Comparison of ENCODE assay signal across 16 cellular contexts in genomic region chr9:128101231-128101641, GRCh38. TPM values are rescaled to one million over a fixed set of nuclear protein-coding genes. Genes with fewer than 3 reads are reported as not detected.
DNase-seq lines count a peak whose midpoint lies in the region; ATAC-seq and TF ChIP-seq lines count a peak whose summit lies in the region.
"Had no signal": no experiment of that assay in that cellular context is flagged by ENCODE, and none has a peak within 500 bp of the region (broad histone marks: within the 10 kb centered on the region; RNA-seq: fewer than 3 reads in every experiment).

No MANE protein-coding gene starts in this region.

- peak overlapping the region; percentile 94 for H3K9ac ChIP-seq in mesenchymal stem cell (ENCODE audit: low read length)
- H3K9ac ChIP-seq: SK-N-SH had no signal

- TF ChIP-seq CTCF in dorsolateral prefrontal cortex (IDR thresholded peaks at IDR 0.05 in 54 of 56, conservative IDR thresholded peaks at IDR 0.05 in 2 of 56; ENCODE audit: low read depth in 1 of 56, partially characterized antibody in 56 of 56) (no peak), thoracic aorta (IDR thresholded peaks at IDR 0.05) (no peak), A673 (conservative IDR thresholded peaks at IDR 0.05; ENCODE audit: low read depth, low read length) (no peak), GM20000 (IDR thresholded peaks at IDR 0.05; ENCODE audit: extremely low read depth, missing control alignments) (no peak)

- TF ChIP-seq EP300 in Ishikawa (IDR thresholded peaks at IDR 0.05; ENCODE audit: borderline replicate concordance): no peak

- H2AFZ ChIP-seq in mesenchymal stem cell (ENCODE audit: low read depth, low read length): no peak overlapping the region

- H3K9me3 ChIP-seq in mesenchymal stem cell (ENCODE audit: control insufficient read depth, low read length) (no peaks in the 10 kb centered on the region), thoracic aorta (no peaks in the 10 kb centered on the region), A673 (ENCODE audit: low read depth, low read length, poor library complexity, severe bottlenecking) (no peaks in the 10 kb centered on the region)
- H3K9me3 ChIP-seq: pancreas, SK-N-SH had no signal

- no peak for ATAC-seq in thoracic aorta (ENCODE audit: insufficient number of reproducible peaks, low FRiP score, low read depth)
- ATAC-seq: pancreas; stimulated activated naive CD8-positive, alpha-beta T cell treated with anti-CD3 and anti-CD28 coated beads, Interleukin-15, Interleukin-2, amounts not matched to agents 100 U/mL and 50 U/mL, for 24 hours had no signal

- no peak overlapping the region for H2BK15ac ChIP-seq in mesenchymal stem cell (ENCODE audit: low read depth, poor library complexity, severe bottlenecking)

- no peak for DNase-seq in dorsolateral prefrontal cortex
- DNase-seq in mesenchymal stem cell: no peak
- no peak for DNase-seq in thoracic aorta (ENCODE audit: low spot score)
- DNase-seq in NCI-H226: no peak
- no peak for DNase-seq in A673 (ENCODE audit: low spot score)
- no peak for DNase-seq in GM20000 (ENCODE audit: low spot score)
- DNase-seq: activated CD8-positive, alpha-beta memory T cell treated with anti-CD3 and anti-CD28 coated beads, Interleukin-2, amount 50 U/mL, for 48 hours; effector CD8-positive, alpha-beta T cell; MV-4-11; NCI-H2171 treated with DMSO at 0.1 percent for 48 hours; SK-N-SH; stimulated activated naive CD8-positive, alpha-beta T cell treated with anti-CD3 and anti-CD28 coated beads, Interleukin-15, Interleukin-2, amounts not matched to agents 100 U/mL and 50 U/mL, for 24 hours had no signal

- no TSS peak for BruUV-seq in A673 (replicated peaks; lab: Mats Ljungman, UMichigan)

- H3K23ac ChIP-seq in mesenchymal stem cell (ENCODE audit: low read length in 2 of 2): no peak overlapping the region

- no peak overlapping the region for H3K18ac ChIP-seq in mesenchymal stem cell (ENCODE audit: low read depth in 1 of 2, low read length in 2 of 2)

- CTCF ChIA-PET in A673 (lab: Charles Lee): interaction anchor here (1.1 kb wide), 1 partner anchor 16 kb away, joined by 5 read pairs; no protein-coding TSS in a partner anchor

- peak overlapping the region in 9 of 59 donors; percentile 6 to 69 (median 62) for H3K4me3 ChIP-seq in dorsolateral prefrontal cortex
- no peak overlapping the region for H3K4me3 ChIP-seq in mesenchymal stem cell (ENCODE audit: insufficient read depth in 1 of 2, low read depth in 1 of 2, low read length in 2 of 2)
- H3K4me3 ChIP-seq in thoracic aorta: no peak overlapping the region
- H3K4me3 ChIP-seq in A673 (ENCODE audit: low read depth, low read length, poor library complexity, severe bottlenecking): no peak overlapping the region

- H3K27ac ChIP-seq in dorsolateral prefrontal cortex (peak overlapping the region in 33 of 59 donors; percentile 17 to 93 (median 85)), mesenchymal stem cell (ENCODE audit: low read length, poor library complexity, severe bottlenecking) (no peak overlapping the region), thoracic aorta (peak overlapping the region; percentile 89 to 96), A673 (ENCODE audit: low read depth, low read length, poor library complexity, severe bottlenecking) (no peak overlapping the region)

- H2BK120ac ChIP-seq in mesenchymal stem cell (ENCODE audit: low read depth, low read length): no peak overlapping the region

- H3K36me3 ChIP-seq in mesenchymal stem cell (ENCODE audit: control insufficient read depth in 1 of 2, insufficient read depth in 2 of 2, low read depth in 1 of 2, low read length in 2 of 2): peaks cover 48 to 54% of the 10 kb centered on the region in 2 experiments
- peaks cover 40% of the 10 kb centered on the region for H3K36me3 ChIP-seq in thoracic aorta
- H3K36me3 ChIP-seq in A673 (ENCODE audit: insufficient read depth, low read length, poor library complexity, severe bottlenecking): peaks cover 48% of the 10 kb centered on the region

- intact Hi-C loops in dorsolateral prefrontal cortex (cut with DNase I): no loop called here
- intact Hi-C loops in A673 (cut with micrococcal nuclease; ENCODE audit: unreplicated experiment): no loop called here

- H4K91ac ChIP-seq in mesenchymal stem cell (ENCODE audit: low read length): no peak overlapping the region

- H3K79me1 ChIP-seq in mesenchymal stem cell (replicated peaks; ENCODE audit: low read length, poor library complexity, severe bottlenecking): peaks cover 29% of the 10 kb centered on the region

- H3K4me1 ChIP-seq in mesenchymal stem cell (ENCODE audit: control insufficient read depth, insufficient read depth, low read depth, low read length) (peaks cover 46% of the 10 kb centered on the region), thoracic aorta (ENCODE audit: control insufficient read depth in 1 of 2, low read depth in 2 of 2) (peaks cover 22 to 50% of the 10 kb centered on the region in 2 donors), A673 (ENCODE audit: insufficient read depth, low read length, poor library complexity, severe bottlenecking) (peaks cover 28% of the 10 kb centered on the region)

- POLR2A ChIA-PET in A673 (lab: Charles Lee; ENCODE audit: low non-redundant PET): no interaction called here

- no peaks in the 10 kb centered on the region for H3K27me3 ChIP-seq in dorsolateral prefrontal cortex
- H3K27me3 ChIP-seq in mesenchymal stem cell (ENCODE audit: control insufficient read depth in 1 of 2, insufficient read depth in 1 of 2, low read length in 2 of 2): no peaks in the 10 kb centered on the region
- H3K27me3 ChIP-seq in thoracic aorta (replicated peaks; ENCODE audit: insufficient read depth): no peaks in the 10 kb centered on the region
- no peaks in the 10 kb centered on the region for H3K27me3 ChIP-seq in A673 (replicated peaks; ENCODE audit: insufficient read depth, low read depth, low read length, poor library complexity)
- H3K27me3 ChIP-seq: pancreas had no signal

- no peak overlapping the region for H3K4ac ChIP-seq in mesenchymal stem cell (ENCODE audit: low read depth in 1 of 2, low read length in 2 of 2)

- no peak overlapping the region for H3K14ac ChIP-seq in mesenchymal stem cell (ENCODE audit: low read length in 2 of 2)

- WGBS in mesenchymal stem cell: 87% methylated on average over 12 of the region's 12 CpGs

- H2BK5ac ChIP-seq in mesenchymal stem cell (ENCODE audit: low read depth, low read length, poor library complexity, severe bottlenecking): no peak overlapping the region

- no peak overlapping the region for H4K8ac ChIP-seq in mesenchymal stem cell (ENCODE audit: low read length)

- H3K4me2 ChIP-seq in mesenchymal stem cell (ENCODE audit: low read length, poor library complexity, severe bottlenecking): no peak overlapping the region
- H3K4me2 ChIP-seq: SK-N-SH had no signal

- H2BK12ac ChIP-seq in mesenchymal stem cell (ENCODE audit: low read length in 2 of 2): no peak overlapping the region

- no peak overlapping the region for H2AK5ac ChIP-seq in mesenchymal stem cell (ENCODE audit: low read length, severe bottlenecking)

- no peak for TF ChIP-seq RAD21 in Ishikawa (IDR thresholded peaks at IDR 0.05; ENCODE audit: low read depth)

TF ChIP-seq in Ishikawa, 13 proteins besides CTCF, POLR2A, EP300 and RAD21:
- TF ChIP-seq TEAD4 (IDR thresholded peaks at IDR 0.05) (no peak), NFIC (IDR thresholded peaks at IDR 0.05) (0 out of 2 replicates have a peak, but pooled peaks have one; percentile 31)

RNA-seq across cellular contexts. Expression of gene PTGES2, which starts 26.3 kb away (rescaled TPM):
- 100 to 1,000 TPM in 43 of 120 experiments, 10 to 100 TPM in 77; 59.1 to 132 (median 93.5) TPM for total RNA-seq in dorsolateral prefrontal cortex
- polyA plus RNA-seq in mesenchymal stem cell (2013, experiment 1 of 2): 31.2 TPM
- 28.6 TPM for polyA plus RNA-seq in mesenchymal stem cell (2013, experiment 2 of 2)
- 10 to 100 TPM; 57.9 to 66.0 TPM for total RNA-seq in thoracic aorta
- 120 and 122 TPM in 2 replicates for total RNA-seq in A673 (2021)

RNA-seq across cellular contexts. Expression of gene SLC25A25, which starts 33.2 kb away (rescaled TPM):
- 10 to 100 TPM; 17.8 to 66.6 (median 35.3) TPM for total RNA-seq in dorsolateral prefrontal cortex
- 6.8 TPM for polyA plus RNA-seq in mesenchymal stem cell (2013, experiment 1 of 2)
- polyA plus RNA-seq in mesenchymal stem cell (2013, experiment 2 of 2): 6.4 TPM
- total RNA-seq in thoracic aorta: 10 to 100 TPM; 30.1 to 33.9 TPM
- total RNA-seq in A673 (2021): 24.7 and 26.1 TPM in 2 replicates

RNA-seq across cellular contexts. Expression of gene NAIF1, which starts 34.1 kb away (rescaled TPM):
- total RNA-seq in dorsolateral prefrontal cortex: 10 to 100 TPM in 17 of 120 experiments, 1 to 10 TPM in 103; 3.4 to 14.7 (median 7.2) TPM
- polyA plus RNA-seq in mesenchymal stem cell (2013, experiment 1 of 2): 6.5 TPM
- 6.1 TPM for polyA plus RNA-seq in mesenchymal stem cell (2013, experiment 2 of 2)
- total RNA-seq in thoracic aorta: 10 to 100 TPM; 11.8 to 21.0 TPM
- 9.3 and 10.8 TPM in 2 replicates for total RNA-seq in A673 (2021)

RNA-seq across cellular contexts. Expression of gene LCN2, which starts 48.0 kb away (rescaled TPM):
- total RNA-seq in dorsolateral prefrontal cortex (10 to 100 TPM in 1 of 120 experiments, 1 to 10 TPM in 18, under 1 TPM in 4, not detected in 97; 0.59 to 10.1 (median 1.4) TPM), thoracic aorta (not detected), A673 (2021) (not detected in 2 replicates)
- polyA plus RNA-seq in mesenchymal stem cell (2013, experiment 1 of 2): not detected
- not detected for polyA plus RNA-seq in mesenchymal stem cell (2013, experiment 2 of 2)
- total RNA-seq: glomerular endothelial cell, lung microvascular endothelial cell had no signal
- polyA plus RNA-seq: SK-N-SH had no signal

RNA-seq across cellular contexts. Expression of gene BBLN, which starts 58.8 kb away (rescaled TPM):
- total RNA-seq in dorsolateral prefrontal cortex (100 to 1,000 TPM in 104 of 120 experiments, 10 to 100 TPM in 16; 56.9 to 208 (median 122) TPM), thoracic aorta (100 to 1,000 TPM; 208 to 329 TPM), A673 (2021) (41.9 and 50.2 TPM in 2 replicates)
- 68.0 TPM for polyA plus RNA-seq in mesenchymal stem cell (2013, experiment 1 of 2)
- polyA plus RNA-seq in mesenchymal stem cell (2013, experiment 2 of 2): 68.2 TPM

Comparison
In these comparisons a context has a peak if more than half of its experiments do, and no peak if none do; other contexts are left out.
1. H3K27ac ChIP-seq: peak in dorsolateral prefrontal cortex (33 of 59) and thoracic aorta (2 of 2); none in mesenchymal stem cell (single experiment) and A673 (single experiment).